23 cellular contexts compared by ENCODE assay signal in genomic region chr6:47653706-47654105, GRCh38. TPM values are rescaled to one million over a fixed set of nuclear protein-coding genes. Genes with fewer than 3 reads are reported as not detected.
"Had no signal": no experiment of that assay in that cellular context is flagged by ENCODE, and none has a peak within 500 bp of the region (broad histone marks: within the 10 kb centered on the region; RNA-seq: fewer than 3 reads in every experiment).

No MANE protein-coding gene starts in this region.

- H3K27ac ChIP-seq: lower lobe of right lung, prostate gland, right atrium auricular region, tibial artery, uterus had no signal

- H3K4me3 Mint-ChIP-seq: activated naive CD4-positive, alpha-beta T cell treated with anti-CD3 and anti-CD28 coated beads, Interleukin-2, amount 10 ng/mL, durations not matched to agents 7 days and 5 days; mesothelial cell of epicardium; neural crest cell had no signal

- H3K9me3 Mint-ChIP-seq: activated naive CD4-positive, alpha-beta T cell treated with anti-CD3 and anti-CD28 coated beads, Interleukin-2, amount 10 ng/mL, durations not matched to agents 7 days and 5 days; mesothelial cell of epicardium; neural crest cell had no signal

- H3K27ac Mint-ChIP-seq: activated naive CD4-positive, alpha-beta T cell treated with anti-CD3 and anti-CD28 coated beads, Interleukin-2, amount 10 ng/mL, durations not matched to agents 7 days and 5 days; mesothelial cell of epicardium had no signal

- H3K27me3 ChIP-seq: right atrium auricular region, tibial artery, uterus had no signal

- H3K4me1 Mint-ChIP-seq: neural crest cell had no signal

- FAIRE-seq: endothelial cell of umbilical vein had no signal

- ATAC-seq: lower lobe of right lung; stimulated activated naive CD8-positive, alpha-beta T cell treated with anti-CD3 and anti-CD28 coated beads, Interleukin-15, Interleukin-2, amounts not matched to agents 100 U/mL and 50 U/mL, for 24 hours had no signal

- H3K36me3 Mint-ChIP-seq: activated naive CD4-positive, alpha-beta T cell treated with anti-CD3 and anti-CD28 coated beads, Interleukin-2, amount 10 ng/mL, durations not matched to agents 7 days and 5 days; mesothelial cell of epicardium had no signal

- H3K4me3 ChIP-seq: lower lobe of right lung, prostate gland, right atrium auricular region, tibial artery, uterus had no signal

- H3K4me1 ChIP-seq: prostate gland, tibial artery, uterus had no signal

- H3K9me3 ChIP-seq: lower lobe of right lung, prostate gland, right atrium auricular region, tibial artery, uterus had no signal

- H3K36me3 ChIP-seq: lower lobe of right lung, prostate gland, right atrium auricular region, tibial artery, uterus had no signal

- DNase-seq: activated CD4-positive, alpha-beta T cell treated with anti-CD3 and anti-CD28 coated beads for 48 hours; activated CD4-positive, CD25-positive, alpha-beta regulatory T cell; activated CD8-positive, alpha-beta memory T cell treated with anti-CD3 and anti-CD28 coated beads, Interleukin-2, amount 50 U/mL, for 4 hours; activated effector memory CD4-positive, alpha-beta T cell treated with Interleukin-2 at 50 U/mL for 16 hours; activated naive CD4-positive, alpha-beta T cell treated with anti-CD3 and anti-CD28 coated beads, Interleukin-2, amount 10 ng/mL, durations not matched to agents 7 days and 5 days; activated T-cell treated with anti-CD3 and anti-CD28 coated beads, Interleukin-2, amount 50 U/mL, for 48 hours; aorta; dermis blood vessel endothelial cell; effector memory CD4-positive, alpha-beta T cell; foreskin fibroblast; lower lobe of right lung; stimulated activated CD4-positive, alpha-beta T cell treated with anti-CD3 and anti-CD28 coated beads, Interleukin-2, amount 100 ng/mL, for 24 hours; stimulated activated naive CD8-positive, alpha-beta T cell treated with anti-CD3 and anti-CD28 coated beads, Interleukin-15, Interleukin-2, amounts not matched to agents 100 U/mL and 50 U/mL, for 24 hours; substantia nigra; tibial artery; uterus had no signal

RNA-seq across cellular contexts. Expression of gene ADGRF4, which starts 44.7 kb away (rescaled TPM):
- total RNA-seq: aorta, chondrocyte, endothelial cell of umbilical vein, lower lobe of right lung, neural crest cell, skeletal muscle tissue had no signal
- polyA plus RNA-seq: aorta, endothelial cell of umbilical vein had no signal
